In the genomic region with DNA sequence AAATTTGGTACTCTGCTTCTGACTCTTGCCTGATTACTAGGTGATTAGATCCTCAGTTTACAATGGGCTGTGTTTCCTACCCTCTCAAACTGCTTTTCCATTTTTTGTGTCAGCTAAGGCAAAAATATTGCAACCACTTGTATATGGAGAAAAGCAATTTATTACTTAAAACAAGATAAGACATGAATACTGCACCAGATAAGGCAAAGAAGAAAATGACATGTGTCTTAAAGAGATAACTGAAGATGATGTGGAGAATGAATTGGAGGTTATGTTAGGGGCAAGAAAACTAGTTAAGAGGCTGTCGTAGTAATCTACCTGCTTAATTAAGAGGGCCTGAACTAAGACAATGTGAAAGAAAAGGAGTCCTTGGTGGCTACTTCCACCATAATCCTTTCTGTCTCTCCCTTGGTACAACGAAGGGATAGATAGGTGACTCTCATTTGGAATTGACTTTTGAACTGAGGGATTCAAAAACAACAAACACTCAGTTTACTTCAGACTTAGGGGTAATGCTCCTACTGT, we compare ENCODE assay signal across 39 cellular contexts.
"Had no signal": no experiment of that assay in that cellular context is flagged by ENCODE, and none has a peak within 500 bp of the region (broad histone marks: within the 10 kb centered on the region; RNA-seq: fewer than 3 reads in every experiment).

No MANE protein-coding gene starts in this region.

- H3K36me3 Mint-ChIP-seq: WTC11 had no signal

- H3K27me3 ChIP-seq: ascending aorta, cardiac muscle cell had no signal

- ATAC-seq: activated CD4-positive, alpha-beta T cell treated with anti-CD3 and anti-CD28 coated beads for 36 hours; activated CD4-positive, CD25-positive, alpha-beta regulatory T cell treated with anti-CD3 and anti-CD28 coated beads, Interleukin-2, amount 50 U/mL, for 24 hours; activated CD8-positive, alpha-beta memory T cell treated with anti-CD3 and anti-CD28 coated beads, Interleukin-2, amount 10 ng/mL, durations not matched to agents 7 days and 5 days; activated CD8-positive, alpha-beta T cell treated with anti-CD3 and anti-CD28 coated beads, Interleukin-2, amount 10 ng/mL, durations not matched to agents 7 days and 5 days; activated naive CD8-positive, alpha-beta T cell treated with anti-CD3 and anti-CD28 coated beads, Interleukin-2, amount 50 U/mL, for 24 hours; T-cell; WTC11 had no signal

- H3K4me3 Mint-ChIP-seq: activated CD4-positive, alpha-beta memory T cell treated with anti-CD3 and anti-CD28 coated beads, Interleukin-2, amount 10 ng/mL, durations not matched to agents 7 days and 5 days; activated CD4-positive, alpha-beta T cell treated with anti-CD3 and anti-CD28 coated beads for 36 hours; activated CD4-positive, alpha-beta T cell treated with anti-CD3 and anti-CD28 coated beads, Interleukin-2, amount 10 ng/mL, durations not matched to agents 7 days and 5 days; activated CD8-positive, alpha-beta memory T cell treated with anti-CD3 and anti-CD28 coated beads, Interleukin-2, amount 10 ng/mL, durations not matched to agents 7 days and 5 days; activated CD8-positive, alpha-beta T cell treated with anti-CD3 and anti-CD28 coated beads, Interleukin-2, amount 10 ng/mL, durations not matched to agents 7 days and 5 days; activated naive CD4-positive, alpha-beta T cell treated with anti-CD3 and anti-CD28 coated beads, Interleukin-2, amount 10 ng/mL, durations not matched to agents 7 days and 5 days; activated naive CD4-positive, alpha-beta T cell treated with anti-CD3 and anti-CD28 coated beads, Interleukin-2, amount 50 U/mL, for 24 hours; activated naive CD8-positive, alpha-beta T cell; activated naive CD8-positive, alpha-beta T cell treated with anti-CD3 and anti-CD28 coated beads, Interleukin-2, amount 10 ng/mL, durations not matched to agents 7 days and 5 days; activated naive CD8-positive, alpha-beta T cell treated with anti-CD3 and anti-CD28 coated beads, Interleukin-2, amount 50 U/mL, for 24 hours; activated T-cell treated with anti-CD3 and anti-CD28 coated beads, Interleukin-2, amount 50 U/mL, for 24 hours; brain; central memory CD8-positive, alpha-beta T cell; T-cell; T-helper 2 cell treated with Interferon-gamma antibody and Interleukin-4, amounts not matched to agents 5 μg/mL and 100 μg/mL, for 36 hours; WTC11 had no signal

- H3K9me3 ChIP-seq: ascending aorta had no signal

- H3K4me1 Mint-ChIP-seq: activated CD4-positive, alpha-beta memory T cell treated with anti-CD3 and anti-CD28 coated beads, Interleukin-2, amount 10 ng/mL, durations not matched to agents 7 days and 5 days; activated CD8-positive, alpha-beta memory T cell treated with anti-CD3 and anti-CD28 coated beads, Interleukin-2, amount 10 ng/mL, durations not matched to agents 7 days and 5 days; activated naive CD4-positive, alpha-beta T cell treated with anti-CD3 and anti-CD28 coated beads, Interleukin-2, amount 10 ng/mL, durations not matched to agents 7 days and 5 days; central memory CD8-positive, alpha-beta T cell had no signal

- H3K4me3 ChIP-seq: ascending aorta, cardiac muscle cell had no signal

- FAIRE-seq: bronchial epithelial cell, TTC549 had no signal

- H3K27me3 Mint-ChIP-seq: activated CD4-positive, alpha-beta memory T cell treated with anti-CD3 and anti-CD28 coated beads, Interleukin-2, amount 10 ng/mL, durations not matched to agents 7 days and 5 days; activated CD4-positive, alpha-beta T cell treated with anti-CD3 and anti-CD28 coated beads for 36 hours; activated CD4-positive, alpha-beta T cell treated with anti-CD3 and anti-CD28 coated beads, Interleukin-2, amount 10 ng/mL, durations not matched to agents 7 days and 5 days; activated CD8-positive, alpha-beta memory T cell treated with anti-CD3 and anti-CD28 coated beads, Interleukin-2, amount 10 ng/mL, durations not matched to agents 7 days and 5 days; activated naive CD4-positive, alpha-beta T cell treated with anti-CD3 and anti-CD28 coated beads, Interleukin-2, amount 10 ng/mL, durations not matched to agents 7 days and 5 days; activated naive CD4-positive, alpha-beta T cell treated with anti-CD3 and anti-CD28 coated beads, Interleukin-2, amount 50 U/mL, for 24 hours; activated naive CD8-positive, alpha-beta T cell; activated naive CD8-positive, alpha-beta T cell treated with anti-CD3 and anti-CD28 coated beads, Interleukin-2, amount 10 ng/mL, durations not matched to agents 7 days and 5 days; activated naive CD8-positive, alpha-beta T cell treated with anti-CD3 and anti-CD28 coated beads, Interleukin-2, amount 50 U/mL, for 24 hours; activated T-cell treated with anti-CD3 and anti-CD28 coated beads, Interleukin-2, amount 50 U/mL, for 24 hours; brain; central memory CD8-positive, alpha-beta T cell; T-cell had no signal

- H3K36me3 ChIP-seq: ascending aorta, cardiac muscle cell, WERI-Rb-1 had no signal

- DNase-seq: activated CD4-positive, alpha-beta memory T cell treated with anti-CD3 and anti-CD28 coated beads, Interleukin-2, amount 10 ng/mL, durations not matched to agents 7 days and 5 days; activated CD4-positive, alpha-beta T cell treated with anti-CD3 and anti-CD28 coated beads for 1 hour; activated CD4-positive, alpha-beta T cell treated with anti-CD3 and anti-CD28 coated beads for 36 hours; activated CD4-positive, alpha-beta T cell treated with anti-CD3 and anti-CD28 coated beads for 48 hours; activated CD4-positive, alpha-beta T cell treated with anti-CD3 and anti-CD28 coated beads, Interleukin-2, amount 10 ng/mL, durations not matched to agents 7 days and 5 days; activated CD4-positive, alpha-beta T cell treated with anti-CD3 and anti-CD28 coated beads, Interleukin-2, amount 50 U/mL, for 48 hours; activated CD4-positive, CD25-positive, alpha-beta regulatory T cell; activated CD8-positive, alpha-beta memory T cell treated with anti-CD3 and anti-CD28 coated beads for 24 hours; activated CD8-positive, alpha-beta memory T cell treated with anti-CD3 and anti-CD28 coated beads, Interleukin-2, amount 10 ng/mL, durations not matched to agents 7 days and 5 days; activated CD8-positive, alpha-beta memory T cell treated with anti-CD3 and anti-CD28 coated beads, Interleukin-2, amount 50 U/mL, for 48 hours; activated CD8-positive, alpha-beta T cell treated with anti-CD3 and anti-CD28 coated beads, Interleukin-2, amount 10 ng/mL, durations not matched to agents 7 days and 5 days; activated effector memory CD4-positive, alpha-beta T cell treated with Interleukin-2 at 50 U/mL for 16 hours; activated gamma-delta T cell; activated naive CD4-positive, alpha-beta T cell treated with anti-CD3 and anti-CD28 coated beads, Interleukin-2, amount 10 ng/mL, durations not matched to agents 7 days and 5 days; activated naive CD4-positive, alpha-beta T cell treated with Interleukin-2 at 50 U/mL for 16 hours; activated naive CD8-positive, alpha-beta T cell treated with anti-CD3 and anti-CD28 coated beads, Interleukin-2, amount 10 ng/mL, durations not matched to agents 7 days and 5 days; activated naive CD8-positive, alpha-beta T cell treated with anti-CD3 and anti-CD28 coated beads, Interleukin-2, amount 50 U/mL, for 24 hours; activated T-cell treated with anti-CD3 and anti-CD28 coated beads, Interleukin-2, amount 50 U/mL, for 24 hours; activated T-cell treated with anti-CD3 and anti-CD28 coated beads, Interleukin-2, amount 50 U/mL, for 48 hours; amygdala; anterior cingulate cortex; caudate nucleus; cerebellar nuclear complex; T-cell; T-helper 2 cell; T-helper 9 cell; WERI-Rb-1 had no signal

- H3K27ac ChIP-seq: ascending aorta, cardiac muscle cell, WERI-Rb-1 had no signal

- H3K27ac Mint-ChIP-seq: activated CD4-positive, alpha-beta memory T cell treated with anti-CD3 and anti-CD28 coated beads, Interleukin-2, amount 10 ng/mL, durations not matched to agents 7 days and 5 days; activated CD4-positive, alpha-beta T cell treated with anti-CD3 and anti-CD28 coated beads for 36 hours; activated CD4-positive, alpha-beta T cell treated with anti-CD3 and anti-CD28 coated beads, Interleukin-2, amount 10 ng/mL, durations not matched to agents 7 days and 5 days; activated CD8-positive, alpha-beta memory T cell treated with anti-CD3 and anti-CD28 coated beads, Interleukin-2, amount 10 ng/mL, durations not matched to agents 7 days and 5 days; activated CD8-positive, alpha-beta T cell treated with anti-CD3 and anti-CD28 coated beads, Interleukin-2, amount 10 ng/mL, durations not matched to agents 7 days and 5 days; activated naive CD4-positive, alpha-beta T cell treated with anti-CD3 and anti-CD28 coated beads, Interleukin-2, amount 10 ng/mL, durations not matched to agents 7 days and 5 days; activated naive CD4-positive, alpha-beta T cell treated with anti-CD3 and anti-CD28 coated beads, Interleukin-2, amount 50 U/mL, for 24 hours; activated naive CD8-positive, alpha-beta T cell; activated naive CD8-positive, alpha-beta T cell treated with anti-CD3 and anti-CD28 coated beads, Interleukin-2, amount 10 ng/mL, durations not matched to agents 7 days and 5 days; activated naive CD8-positive, alpha-beta T cell treated with anti-CD3 and anti-CD28 coated beads, Interleukin-2, amount 50 U/mL, for 24 hours; activated T-cell treated with anti-CD3 and anti-CD28 coated beads, Interleukin-2, amount 50 U/mL, for 24 hours; activated T-helper 2 cell treated with anti-CD3 and anti-CD28 coated beads, Interferon-gamma antibody, Interleukin-2, Interleukin-4, amounts not matched to agents 10 μg/mL and 5 μg/mL and 100 μg/mL, durations not matched to agents 14 hours and 24 hours and 36 hours; T-cell; T-helper 2 cell treated with Interferon-gamma antibody and Interleukin-4, amounts not matched to agents 5 μg/mL and 100 μg/mL, for 36 hours had no signal
